11 cellular contexts compared by ENCODE assay signal in the genomic region with DNA sequence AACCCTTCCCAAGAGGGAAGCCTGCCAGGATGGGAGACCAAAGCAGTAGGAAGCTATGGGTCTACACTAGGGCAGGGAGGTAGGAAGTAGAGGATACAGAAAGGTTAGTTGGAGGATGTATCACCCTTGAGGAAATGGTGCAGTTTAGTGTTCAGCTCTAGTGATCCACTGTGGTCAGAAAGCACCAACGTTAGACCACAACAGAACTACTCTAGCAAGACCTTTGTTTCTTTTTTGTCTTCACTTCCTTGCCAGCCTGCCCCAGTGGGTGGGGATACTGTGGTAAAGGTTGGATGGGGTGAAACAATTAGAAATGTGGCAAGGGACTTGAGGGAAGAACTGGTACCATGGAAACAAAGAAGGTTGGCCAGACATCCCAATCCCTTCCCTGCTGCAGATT.
DNase-seq lines count a peak whose midpoint lies in the region; ATAC-seq, FAIRE-seq and TF ChIP-seq lines count a peak whose summit lies in the region.
"Had no signal": no experiment of that assay in that cellular context is flagged by ENCODE, and none has a peak within 500 bp of the region (broad histone marks: within the 10 kb centered on the region; RNA-seq: fewer than 3 reads in every experiment).

No MANE protein-coding gene starts in this region.

- H3K36me3 ChIP-seq in GM12878 (ENCODE audit: control insufficient read depth in 2 of 2, insufficient read depth in 2 of 2, low read length in 1 of 2) (no peaks in the 10 kb centered on the region), adrenal gland (replicated peaks in 1 of 2) (no peaks in the 10 kb centered on the region)

- H3K27ac ChIP-seq in GM12878 (ENCODE audit: control insufficient read depth, insufficient read depth) = no peak overlapping the region
- H3K27ac ChIP-seq in RWPE1 = no peak overlapping the region
- H3K27ac ChIP-seq in adrenal gland = no peak overlapping the region

- no peaks in the 10 kb centered on the region for H3K27me3 ChIP-seq in GM12878 (replicated peaks in 1 of 2; ENCODE audit: control insufficient read depth in 2 of 2, insufficient read depth in 2 of 2, low read length in 1 of 2)
- H3K27me3 ChIP-seq in adrenal gland = no peaks in the 10 kb centered on the region

- intact Hi-C loops in GM12878 (cut with micrococcal nuclease; ENCODE audit: unreplicated experiment) = no loop called here
- intact Hi-C loops in adrenal gland (cut with DNase I) = no loop called here

- H3K4me3 ChIP-seq in GM12878 (no peak overlapping the region), adrenal gland (no peak overlapping the region)

- no peaks in the 10 kb centered on the region for H3K79me2 ChIP-seq in GM12878 (ENCODE audit: control insufficient read depth, insufficient read depth, low read length)

- TF ChIP-seq RAD21 in GM12878 (IDR thresholded peaks at IDR 0.05; ENCODE audit: insufficient read depth, low read depth, low read length) = no peak

- CTCF ChIA-PET in GM12878 (lab: Yijun Ruan, JAX) = interaction anchor here (0.8 to 7.5 kb wide), 5 partner anchors 9 to 47 kb away, joined by 3 to 92 read pairs (median 4); no protein-coding TSS in a partner anchor
- CTCF ChIA-PET in RWPE1 (lab: Yijun Ruan, JAX) = no interaction called here

- RAD21 ChIA-PET in GM12878 (lab: Charles Lee; ENCODE audit: unreplicated experiment) = interaction anchor here (0.7 to 2.9 kb wide), 2 partner anchors 11 to 14 kb away, joined by 4 to 16 read pairs; no protein-coding TSS in a partner anchor

- TF ChIP-seq CTCF in GM12878 (IDR thresholded peaks at IDR 0.05 in 2 of 3, conservative IDR thresholded peaks at IDR 0.05 in 1 of 3; ENCODE audit: control insufficient read depth in 2 of 3, extremely low read depth in 1 of 3, insufficient read depth in 1 of 3, low read depth in 3 of 3, low read length in 3 of 3) = no peak
- no peak for TF ChIP-seq CTCF in RWPE1 (conservative IDR thresholded peaks at IDR 0.05; ENCODE audit: low read depth)
- no peak for TF ChIP-seq CTCF in adrenal gland (IDR thresholded peaks at IDR 0.05)

- TF ChIP-seq EP300 in GM12878 (IDR thresholded peaks at IDR 0.05; ENCODE audit: borderline replicate concordance in 1 of 2, control insufficient read depth in 1 of 2, low read depth in 2 of 2, low read length in 2 of 2) = 0 out of 4 replicates have a peak, but pooled peaks of 1 of the 2 experiments have one; percentile 20

- H3K4me1 ChIP-seq in GM12878 (ENCODE audit: control insufficient read depth, insufficient read depth, low read length) (peaks cover 2% of the 10 kb centered on the region; the same call in 1 of the 2 replicates), adrenal gland (replicated peaks in 1 of 2) (no peaks in the 10 kb centered on the region)

- H3K9me3 ChIP-seq in GM12878 (replicated peaks; ENCODE audit: control insufficient read depth, insufficient read depth, low read length) = no peaks in the 10 kb centered on the region
- H3K9me3 ChIP-seq in adrenal gland (replicated peaks in 1 of 3) = no peaks in the 10 kb centered on the region

- H2AFZ ChIP-seq in GM12878 (ENCODE audit: control insufficient read depth, low read depth, low read length) = no peak overlapping the region

- no peaks in the 10 kb centered on the region for H4K20me1 ChIP-seq in GM12878 (ENCODE audit: control insufficient read depth, insufficient read depth)

- no peak overlapping the region for H3K9ac ChIP-seq in GM12878 (ENCODE audit: control insufficient read depth, insufficient read depth, low read length)

- WGBS in GM12878 (ENCODE audit: insufficient coverage, insufficient replicate concordance, low lambda C conversion rate, missing lambda C conversion rate) = 13% methylated on average over 1 of the region's 1 CpG
- WGBS in adrenal gland, 4 donors = 52 to 73% (median 61%) methylated on average over 1 of the region's 1 CpG

- POLR2A ChIA-PET in GM12878 (lab: Charles Lee) = interaction anchor here (1.1 to 1.5 kb wide), 2 partner anchors 10 to 1236 kb away, joined by 3 to 4 read pairs; no protein-coding TSS in a partner anchor
- POLR2A ChIA-PET in RWPE1 (lab: Yijun Ruan, JAX; ENCODE audit: low non-redundant PET) = no interaction called here

- in situ Hi-C loops in GM12878 (cut with MboI) = no loop called here

- FAIRE-seq in GM12891 (lab: Jason Lieb, UNC) (peak; percentile 95), GM12878 (lab: Jason Lieb, UNC) (no peak)
- FAIRE-seq: frontal cortex, G401.6 had no signal

- TF ChIP-seq POLR2A in GM12891 (IDR thresholded peaks at IDR 0.05; ENCODE audit: low read depth, low read length) (no peak), GM12878 (IDR thresholded peaks at IDR 0.05; ENCODE audit: low read depth, low read length) (no peak), adrenal gland (IDR thresholded peaks at IDR 0.05) (no peak)

- ATAC-seq in GM21447 (IDR thresholded peaks at IDR 0.05; ENCODE audit: unreplicated experiment) (peak; percentile 100), HG03457 (IDR thresholded peaks at IDR 0.05; ENCODE audit: unreplicated experiment) (peak; percentile 99), GM12878 (peak; percentile 99)

- SMC1A ChIA-PET in GM12878 (lab: Charles Lee; ENCODE audit: uncharacterized antibody, unreplicated experiment) = interaction anchor here (0.7 to 2.0 kb wide), 5 partner anchors 9 to 460 kb away, joined by 3 to 16 read pairs (median 6); no protein-coding TSS in a partner anchor

- H3K4me2 ChIP-seq in GM12878 (ENCODE audit: control insufficient read depth, insufficient read depth) = no peak overlapping the region

- no peak for DNase-seq in GM12891 (ENCODE audit: insufficient read length, low spot score)
- peak; percentile 71 for DNase-seq in GM12878 (ENCODE audit: low read depth, low spot score)
- no peak for DNase-seq in RWPE1 (ENCODE audit: low spot score)
- no peak for DNase-seq in adrenal gland
- no peak for DNase-seq in stimulated activated CD8-positive, alpha-beta memory T cell treated with anti-CD3 and anti-CD28 coated beads, Interleukin-4, amount 100 ng/mL, for 48 hours
- no peak for DNase-seq in cortex of kidney (lab: John Stamatoyannopoulos, UW)
- DNase-seq: activated effector memory CD4-positive, alpha-beta T cell treated with anti-CD3 and anti-CD28 coated beads, Interleukin-2, amount 50 U/mL, for 16 hours had no signal

- BruUV-seq in GM12878 (replicated peaks; lab: Mats Ljungman, UMichigan) = no TSS peak

TF ChIP-seq in GM12891, 5 proteins besides CTCF, POLR2A, EP300 and RAD21:
- TF ChIP-seq SPI1 (IDR thresholded peaks at IDR 0.05; ENCODE audit: low read depth, low read length) (peak; percentile 56), POU2F2 (IDR thresholded peaks at IDR 0.05; ENCODE audit: low read depth, low read length) (no peak), TAF1 (IDR thresholded peaks at IDR 0.05; ENCODE audit: low read depth, low read length) (no peak)

TF ChIP-seq in GM12878, 131 proteins besides CTCF, POLR2A, EP300 and RAD21 (continues in another document):
- TF ChIP-seq FOXM1 (IDR thresholded peaks at IDR 0.05; ENCODE audit: low read depth, low read length) (0 out of 2 replicates have a peak, but pooled peaks have one; percentile 20), GATAD2B (conservative IDR thresholded peaks at IDR 0.05; ENCODE audit: low read depth) (peak; percentile 77), SIX5 (IDR thresholded peaks at IDR 0.05; ENCODE audit: low read depth, low read length, severe bottlenecking) (no peak), SMC3 (IDR thresholded peaks at IDR 0.05; ENCODE audit: borderline replicate concordance, low read length) (no peak), CBFB (IDR thresholded peaks at IDR 0.05; ENCODE audit: low read depth) (no peak), IKZF2 (IDR thresholded peaks at IDR 0.05) (peak; percentile 79 to 87; a peak in 3 of 4 replicates), YBX1 (IDR thresholded peaks at IDR 0.05) (no peak), TAF1 (IDR thresholded peaks at IDR 0.05; ENCODE audit: borderline replicate concordance, low read depth, low read length) (no peak)
- TF ChIP-seq, protein P1, sequence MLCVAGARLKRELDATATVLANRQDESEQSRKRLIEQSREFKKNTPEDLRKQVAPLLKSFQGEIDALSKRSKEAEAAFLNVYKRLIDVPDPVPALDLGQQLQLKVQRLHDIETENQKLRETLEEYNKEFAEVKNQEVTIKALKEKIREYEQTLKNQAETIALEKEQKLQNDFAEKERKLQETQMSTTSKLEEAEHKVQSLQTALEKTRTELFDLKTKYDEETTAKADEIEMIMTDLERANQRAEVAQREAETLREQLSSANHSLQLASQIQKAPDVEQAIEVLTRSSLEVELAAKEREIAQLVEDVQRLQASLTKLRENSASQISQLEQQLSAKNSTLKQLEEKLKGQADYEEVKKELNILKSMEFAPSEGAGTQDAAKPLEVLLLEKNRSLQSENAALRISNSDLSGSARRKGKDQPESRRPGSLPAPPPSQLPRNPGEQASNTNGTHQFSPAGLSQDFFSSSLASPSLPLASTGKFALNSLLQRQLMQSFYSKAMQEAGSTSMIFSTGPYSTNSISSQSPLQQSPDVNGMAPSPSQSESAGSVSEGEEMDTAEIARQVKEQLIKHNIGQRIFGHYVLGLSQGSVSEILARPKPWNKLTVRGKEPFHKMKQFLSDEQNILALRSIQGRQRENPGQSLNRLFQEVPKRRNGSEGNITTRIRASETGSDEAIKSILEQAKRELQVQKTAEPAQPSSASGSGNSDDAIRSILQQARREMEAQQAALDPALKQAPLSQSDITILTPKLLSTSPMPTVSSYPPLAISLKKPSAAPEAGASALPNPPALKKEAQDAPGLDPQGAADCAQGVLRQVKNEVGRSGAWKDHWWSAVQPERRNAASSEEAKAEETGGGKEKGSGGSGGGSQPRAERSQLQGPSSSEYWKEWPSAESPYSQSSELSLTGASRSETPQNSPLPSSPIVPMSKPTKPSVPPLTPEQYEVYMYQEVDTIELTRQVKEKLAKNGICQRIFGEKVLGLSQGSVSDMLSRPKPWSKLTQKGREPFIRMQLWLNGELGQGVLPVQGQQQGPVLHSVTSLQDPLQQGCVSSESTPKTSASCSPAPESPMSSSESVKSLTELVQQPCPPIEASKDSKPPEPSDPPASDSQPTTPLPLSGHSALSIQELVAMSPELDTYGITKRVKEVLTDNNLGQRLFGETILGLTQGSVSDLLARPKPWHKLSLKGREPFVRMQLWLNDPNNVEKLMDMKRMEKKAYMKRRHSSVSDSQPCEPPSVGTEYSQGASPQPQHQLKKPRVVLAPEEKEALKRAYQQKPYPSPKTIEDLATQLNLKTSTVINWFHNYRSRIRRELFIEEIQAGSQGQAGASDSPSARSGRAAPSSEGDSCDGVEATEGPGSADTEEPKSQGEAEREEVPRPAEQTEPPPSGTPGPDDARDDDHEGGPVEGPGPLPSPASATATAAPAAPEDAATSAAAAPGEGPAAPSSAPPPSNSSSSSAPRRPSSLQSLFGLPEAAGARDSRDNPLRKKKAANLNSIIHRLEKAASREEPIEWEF (IDR thresholded peaks at IDR 0.05; ENCODE audit: insufficient replicate concordance, low read depth, low read length) = no peak
